In genomic region chr10:113424304-113424721, GRCh38 we compare ENCODE assay signal across 14 cellular contexts.
"Had no signal": no experiment of that assay in that cellular context is flagged by ENCODE, and none has a peak within 500 bp of the region (broad histone marks: within the 10 kb centered on the region; RNA-seq: fewer than 3 reads in every experiment).

No MANE protein-coding gene starts in this region.

- H3K27ac Mint-ChIP-seq: activated CD4-positive, alpha-beta memory T cell treated with anti-CD3 and anti-CD28 coated beads for 36 hours; immature natural killer cell; memory B cell had no signal

- H3K9me3 Mint-ChIP-seq: central memory CD8-positive, alpha-beta T cell had no signal

- ATAC-seq: activated T-cell treated with anti-CD3 and anti-CD28 coated beads, Interleukin-2, amount 50 U/mL, for 4 hours had no signal

- H3K27ac ChIP-seq: SJSA1 had no signal

- H3K4me3 Mint-ChIP-seq: activated CD4-positive, alpha-beta memory T cell treated with anti-CD3 and anti-CD28 coated beads for 36 hours; activated T-cell treated with anti-CD3 and anti-CD28 coated beads, Interleukin-2, amount 50 U/mL, for 4 hours; central memory CD8-positive, alpha-beta T cell; immature natural killer cell; memory B cell had no signal

- H3K4me3 ChIP-seq: SJSA1, skin epidermis, upper lobe of left lung had no signal

- H3K27me3 ChIP-seq: upper lobe of left lung had no signal

- H3K4me1 Mint-ChIP-seq: central memory CD8-positive, alpha-beta T cell; immature natural killer cell; memory B cell had no signal

- DNase-seq: activated CD4-positive, alpha-beta memory T cell treated with anti-CD3 and anti-CD28 coated beads for 36 hours; activated gamma-delta T cell treated with Interleukin-2 at 50 U/mL for 16 hours; activated T-cell treated with anti-CD3 and anti-CD28 coated beads, Interleukin-2, amount 50 U/mL, for 4 hours; cortex of kidney; effector memory CD4-positive, alpha-beta T cell; glutamatergic neuron; immature natural killer cell; left cardiac atrium; T1000 had no signal

- H3K36me3 Mint-ChIP-seq: activated CD4-positive, alpha-beta memory T cell treated with anti-CD3 and anti-CD28 coated beads for 36 hours; immature natural killer cell; memory B cell had no signal

- H3K36me3 ChIP-seq: SJSA1, upper lobe of left lung had no signal
